1 cellular context compared by ENCODE assay signal in genomic region chr5:147508711-147509040, GRCh38.
TF ChIP-seq lines count a peak whose summit lies in the region.

No MANE protein-coding gene starts in this region.

TF ChIP-seq in GM23338, 12 proteins besides CTCF, POLR2A, EP300 and RAD21 (continued from another document):
- TF ChIP-seq ZNF462 (CRISPR knock-in tag; IDR thresholded peaks at IDR 0.05) (no peak), REST (IDR thresholded peaks at IDR 0.05; ENCODE audit: unreplicated experiment) (no peak), ZNF331 (CRISPR knock-in tag; IDR thresholded peaks at IDR 0.05; ENCODE audit: low read depth) (no peak), ETS1 (IDR thresholded peaks at IDR 0.05) (no peak), EZH2 (IDR thresholded peaks at IDR 0.05; ENCODE audit: low read depth, unreplicated experiment) (no peak)
